In the genomic region with DNA sequence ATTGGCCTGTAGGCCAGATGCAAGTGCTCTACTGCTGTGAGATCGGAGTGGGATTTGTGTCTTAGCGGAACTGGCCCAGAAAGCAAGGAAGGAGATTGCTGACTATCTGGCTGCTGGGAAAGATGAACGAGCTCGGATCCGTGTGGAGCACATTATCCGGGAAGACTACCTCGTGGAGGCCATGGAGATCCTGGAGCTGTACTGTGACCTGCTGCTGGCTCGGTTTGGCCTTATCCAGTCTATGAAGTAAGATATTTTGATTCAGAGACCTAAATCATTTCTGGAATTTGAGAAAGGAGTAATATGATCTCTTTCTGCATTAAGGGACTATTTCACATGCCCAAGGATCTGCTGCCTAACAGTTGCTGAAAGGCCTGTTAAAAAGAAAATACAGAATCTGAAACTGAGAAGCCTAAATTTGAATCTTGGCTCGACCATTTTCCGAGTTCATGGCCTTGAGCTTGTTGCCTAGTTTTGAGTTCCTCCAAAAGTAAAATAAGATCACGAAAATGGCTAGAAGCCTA, we compare ENCODE assay signal across 15 cellular contexts. TPM values are rescaled to one million over a fixed set of nuclear protein-coding genes. Genes with fewer than 3 reads are reported as not detected.
DNase-seq lines count a peak whose midpoint lies in the region; ATAC-seq and TF ChIP-seq lines count a peak whose summit lies in the region.
"Had no signal": no experiment of that assay in that cellular context is flagged by ENCODE, and none has a peak within 500 bp of the region (broad histone marks: within the 10 kb centered on the region; RNA-seq: fewer than 3 reads in every experiment).

No MANE protein-coding gene starts in this region.

- H3K9me3 ChIP-seq in CD4-positive, CD25-positive, alpha-beta regulatory T cell (ENCODE audit: control insufficient read depth in 2 of 2, low read length in 2 of 2): no peaks in the 10 kb centered on the region
- H3K9me3 ChIP-seq in H9 (ENCODE audit: control insufficient read depth, low read depth, low read length) (no peaks in the 10 kb centered on the region), PC-9 (ENCODE audit: insufficient read depth, low read depth) (peaks cover 7% of the 10 kb centered on the region; the same call in 1 of the 2 replicates)
- H3K9me3 ChIP-seq in naive thymus-derived CD4-positive, alpha-beta T cell (ENCODE audit: control insufficient read depth in 2 of 3, low read length in 3 of 3): no peaks in the 10 kb centered on the region

- H3T11ph ChIP-seq in H9 (ENCODE audit: low read length): no peak overlapping the region

- CTCF ChIA-PET in naive thymus-derived CD4-positive, alpha-beta T cell (lab: Charles Lee): interaction anchor here (0.6 kb wide), 2 partner anchors 11 to 88 kb away, joined by 3 read pairs; no protein-coding TSS in a partner anchor
- CTCF ChIA-PET in PC-9 (lab: Charles Lee): no interaction called here

- no peaks in the 10 kb centered on the region for H3K27me3 Mint-ChIP-seq in CD4-positive, CD25-positive, alpha-beta regulatory T cell
- H3K27me3 Mint-ChIP-seq in H9 (ENCODE audit: low read depth): no peaks in the 10 kb centered on the region
- H3K27me3 Mint-ChIP-seq in naive thymus-derived CD4-positive, alpha-beta T cell: no peaks in the 10 kb centered on the region
- H3K27me3 Mint-ChIP-seq: activated naive CD4-positive, alpha-beta T cell treated with anti-CD3 and anti-CD28 coated beads, Interleukin-2, amount 50 U/mL, for 24 hours had no signal

- peaks cover 10% of the 10 kb centered on the region; the same call in 1 of the 2 replicates for H3F3A ChIP-seq in PC-9 (ENCODE audit: insufficient read depth, low read depth)

- no peak overlapping the region for H3K23ac ChIP-seq in H9 (ENCODE audit: insufficient read length, low read depth, low read length)

- intact Hi-C loops in naive thymus-derived CD4-positive, alpha-beta T cell (cut with micrococcal nuclease): loop anchor here in 1 of 2 donors (5.0 kb wide), 1 partner anchor 46 kb away; no protein-coding TSS in a partner anchor
- intact Hi-C loops in PC-9 (cut with micrococcal nuclease; ENCODE audit: unreplicated experiment): no loop called here

- peaks cover 32 to 73% (median 49%) of the 10 kb centered on the region in 4 donors for H3K4me1 Mint-ChIP-seq in CD4-positive, CD25-positive, alpha-beta regulatory T cell
- H3K4me1 Mint-ChIP-seq in H9: peaks cover 6 to 9% of the 10 kb centered on the region in 2 experiments
- H3K4me1 Mint-ChIP-seq in naive thymus-derived CD4-positive, alpha-beta T cell: peaks cover 26 to 69% (median 59%) of the 10 kb centered on the region in 7 donors

- H3K27me3 ChIP-seq in CD4-positive, CD25-positive, alpha-beta regulatory T cell (ENCODE audit: control insufficient read depth, insufficient read depth, low read length): no peaks in the 10 kb centered on the region
- H3K27me3 ChIP-seq in H9 (ENCODE audit: insufficient read depth, low read length) (no peaks in the 10 kb centered on the region), PC-9 (ENCODE audit: insufficient read depth, low read depth) (no peaks in the 10 kb centered on the region)
- no peaks in the 10 kb centered on the region for H3K27me3 ChIP-seq in naive thymus-derived CD4-positive, alpha-beta T cell (ENCODE audit: control insufficient read depth in 2 of 2, insufficient read depth in 2 of 2, low read length in 2 of 2)

- DNase-seq in CD4-positive, CD25-positive, alpha-beta regulatory T cell: no peak
- DNase-seq in H9 (no peak), NOMO-1 (lab: John Stamatoyannopoulos, UW; ENCODE audit: unreplicated experiment in 2 of 2) (no peak), PC-9 (no peak)
- no peak for DNase-seq in naive thymus-derived CD4-positive, alpha-beta T cell
- DNase-seq: mesendoderm; NCI-H1436; NCI-H226; Right ventricle myocardium superior; stimulated activated CD4-positive, alpha-beta T cell treated with anti-CD3 and anti-CD28 coated beads, Interleukin-15, amount 100 ng/mL, for 24 hours had no signal

- H2BK120ac ChIP-seq in H9 (ENCODE audit: low read depth, low read length, poor library complexity, severe bottlenecking): no peak overlapping the region

- no peak overlapping the region for H3K4me3 ChIP-seq in CD4-positive, CD25-positive, alpha-beta regulatory T cell (ENCODE audit: low read depth, low read length)
- H3K4me3 ChIP-seq in naive thymus-derived CD4-positive, alpha-beta T cell (ENCODE audit: low read length): no peak overlapping the region
- H3K4me3 ChIP-seq in PC-9: no peak overlapping the region

- H2AK5ac ChIP-seq in H9 (ENCODE audit: insufficient read length, low read length): no peak overlapping the region

- no peak overlapping the region for H3K14ac ChIP-seq in H9 (ENCODE audit: insufficient read depth, low read length)

- TF ChIP-seq CTCF in H9 (conservative IDR thresholded peaks at IDR 0.05) (no peak), PC-9 (conservative IDR thresholded peaks at IDR 0.05) (no peak)

- POLR2A ChIA-PET in naive thymus-derived CD4-positive, alpha-beta T cell (lab: Charles Lee): interaction anchor here (0.6 to 1.1 kb wide), 2 partner anchors 11 to 77 kb away, joined by 3 to 5 read pairs; no protein-coding TSS in a partner anchor
- POLR2A ChIA-PET in PC-9 (lab: Charles Lee; ENCODE audit: unreplicated experiment): no interaction called here

- no peak overlapping the region for H4K8ac ChIP-seq in H9 (replicated peaks; ENCODE audit: insufficient read length, low read depth, low read length)

- no peak overlapping the region for H4K91ac ChIP-seq in H9 (ENCODE audit: insufficient read length, low read depth, low read length)

- no peak overlapping the region for H3K27ac ChIP-seq in CD4-positive, CD25-positive, alpha-beta regulatory T cell (ENCODE audit: insufficient read depth, low read length, poor library complexity, severe bottlenecking)
- H3K27ac ChIP-seq in H9 (ENCODE audit: insufficient read length, low read depth, low read length): no peak overlapping the region
- peak overlapping the region; percentile 24 for H3K27ac ChIP-seq in cingulate gyrus (ENCODE audit: low read depth, low read length)
- no peak overlapping the region for H3K27ac ChIP-seq in naive thymus-derived CD4-positive, alpha-beta T cell (ENCODE audit: low read depth, low read length)
- no peak overlapping the region for H3K27ac ChIP-seq in PC-9

- no peaks in the 10 kb centered on the region for H4K20me1 ChIP-seq in H9 (ENCODE audit: control insufficient read depth, insufficient read depth, insufficient read length)
- peaks cover 67% of the 10 kb centered on the region for H4K20me1 ChIP-seq in PC-9 (ENCODE audit: insufficient read depth)

- H3K23me2 ChIP-seq in H9 (ENCODE audit: insufficient read length, low read depth, low read length, poor library complexity, severe bottlenecking): no peaks in the 10 kb centered on the region

- H3K79me1 ChIP-seq in H9 (ENCODE audit: insufficient read depth, low read depth, low read length, poor library complexity, severe bottlenecking): peaks cover 12% of the 10 kb centered on the region

- no CpG with 5 or more reads among the region's 11 CpGs for WGBS in H9 (ENCODE audit: extremely low coverage, insufficient read length, low lambda C conversion rate)

- H3K4me2 ChIP-seq in H9 (ENCODE audit: insufficient read depth, insufficient read length, low read length) (no peak overlapping the region), PC-9 (no peak overlapping the region)

- no peak overlapping the region for H2BK5ac ChIP-seq in H9 (ENCODE audit: insufficient read length, low read length)

- no peak overlapping the region for H2BK15ac ChIP-seq in H9 (ENCODE audit: low read depth, low read length)

- H4K5ac ChIP-seq in H9 (ENCODE audit: insufficient read length, low read depth, low read length): no peak overlapping the region

- peaks cover 18% of the 10 kb centered on the region for H3K4me1 ChIP-seq in CD4-positive, CD25-positive, alpha-beta regulatory T cell (ENCODE audit: control insufficient read depth, insufficient read depth, low read length, poor library complexity, severe bottlenecking)
- H3K4me1 ChIP-seq in H9 (ENCODE audit: insufficient read depth, low read length) (no peaks in the 10 kb centered on the region), PC-9 (replicated peaks; ENCODE audit: insufficient read depth) (no peaks in the 10 kb centered on the region)
- peaks cover 6 to 10% of the 10 kb centered on the region in 2 donors for H3K4me1 ChIP-seq in naive thymus-derived CD4-positive, alpha-beta T cell (ENCODE audit: control insufficient read depth in 2 of 2, insufficient read depth in 2 of 2, low read length in 2 of 2)

- no peak overlapping the region for H3K9ac ChIP-seq in H9 (ENCODE audit: extremely low read depth, insufficient read length, low read length)

- H3K36me3 Mint-ChIP-seq in CD4-positive, CD25-positive, alpha-beta regulatory T cell: peaks cover 52% of the 10 kb centered on the region
- peaks cover 55 to 91% (median 80%) of the 10 kb centered on the region in 3 experiments for H3K36me3 Mint-ChIP-seq in H9 (ENCODE audit: insufficient read depth in 1 of 3, low read depth in 3 of 3)
- peaks cover 31 to 67% (median 43%) of the 10 kb centered on the region in 5 donors for H3K36me3 Mint-ChIP-seq in naive thymus-derived CD4-positive, alpha-beta T cell

- peaks cover 30% of the 10 kb centered on the region for H3K79me2 ChIP-seq in H9 (ENCODE audit: insufficient read depth, low read length)
- H3K79me2 ChIP-seq in PC-9 (ENCODE audit: low read depth): peaks cover 87% of the 10 kb centered on the region

- H3K4ac ChIP-seq in H9 (ENCODE audit: low read depth, low read length): no peak overlapping the region

- peak overlapping the region in 2 of 3 donors; percentile 27 to 44 for H3K27ac Mint-ChIP-seq in CD4-positive, CD25-positive, alpha-beta regulatory T cell
- peak overlapping the region; percentile 7 to 18 (median 16); a peak in 3 of 7 replicates for H3K27ac Mint-ChIP-seq in H9
- H3K27ac Mint-ChIP-seq in naive thymus-derived CD4-positive, alpha-beta T cell: peak overlapping the region in 5 of 9 donors; percentile 17 to 68 (median 63)
- H3K27ac Mint-ChIP-seq: activated naive CD4-positive, alpha-beta T cell treated with anti-CD3 and anti-CD28 coated beads, Interleukin-2, amount 50 U/mL, for 24 hours; T-helper 1 cell treated with Interleukin-12 subunit alpha and Interleukin-12 subunit beta and Interleukin-4 antibody, amounts not matched to agents 30 μg/mL and 1 μg/mL, for 36 hours had no signal

- no peak overlapping the region for H3K4me3 Mint-ChIP-seq in CD4-positive, CD25-positive, alpha-beta regulatory T cell
- no peak overlapping the region for H3K4me3 Mint-ChIP-seq in H9
- H3K4me3 Mint-ChIP-seq in naive thymus-derived CD4-positive, alpha-beta T cell: peak overlapping the region in 2 of 10 donors; percentile 4 to 16
- H3K4me3 Mint-ChIP-seq: activated naive CD4-positive, alpha-beta T cell treated with anti-CD3 and anti-CD28 coated beads, Interleukin-2, amount 50 U/mL, for 24 hours; T-helper 1 cell treated with Interleukin-12 subunit alpha and Interleukin-12 subunit beta and Interleukin-4 antibody, amounts not matched to agents 30 μg/mL and 1 μg/mL, for 36 hours had no signal

- no peak overlapping the region for H2BK12ac ChIP-seq in H9 (ENCODE audit: insufficient read length, low read depth, low read length)

- BruUV-seq in PC-9 (replicated peaks; lab: Mats Ljungman, UMichigan): no TSS peak

- peaks cover 60% of the 10 kb centered on the region for H3K36me3 ChIP-seq in CD4-positive, CD25-positive, alpha-beta regulatory T cell (ENCODE audit: control insufficient read depth, insufficient read depth, low read length)
- peaks cover 32 to 62% (median 42%) of the 10 kb centered on the region in 3 experiments for H3K36me3 ChIP-seq in naive thymus-derived CD4-positive, alpha-beta T cell (ENCODE audit: control insufficient read depth in 2 of 3, insufficient read depth in 3 of 3, low read length in 3 of 3)
- peaks cover 57% of the 10 kb centered on the region for H3K36me3 ChIP-seq in PC-9 (ENCODE audit: low read depth)

- no peaks in the 10 kb centered on the region for H3K9me2 ChIP-seq in PC-9 (ENCODE audit: insufficient read depth)

- no peaks in the 10 kb centered on the region for H3K9me3 Mint-ChIP-seq in CD4-positive, CD25-positive, alpha-beta regulatory T cell
- H3K9me3 Mint-ChIP-seq in H9: no peaks in the 10 kb centered on the region
- peaks cover 0 to 2% (median 0%) of the 10 kb centered on the region in 11 donors for H3K9me3 Mint-ChIP-seq in naive thymus-derived CD4-positive, alpha-beta T cell
- H3K9me3 Mint-ChIP-seq: activated naive CD4-positive, alpha-beta T cell treated with anti-CD3 and anti-CD28 coated beads, Interleukin-2, amount 50 U/mL, for 24 hours had no signal

- H3K56ac ChIP-seq in H9 (ENCODE audit: insufficient read length, low read depth, low read length): no peak overlapping the region

- H3K18ac ChIP-seq in H9 (ENCODE audit: insufficient read length, low read depth, low read length): no peak overlapping the region

- no peak overlapping the region for H2BK20ac ChIP-seq in H9 (ENCODE audit: low read depth, low read length, poor library complexity, severe bottlenecking)

- ATAC-seq in CD4-positive, CD25-positive, alpha-beta regulatory T cell (ENCODE audit: low read depth in 2 of 2): no peak
- ATAC-seq in naive thymus-derived CD4-positive, alpha-beta T cell: no peak
- no peak for ATAC-seq in GM21381 (IDR thresholded peaks at IDR 0.05; ENCODE audit: unreplicated experiment)
- ATAC-seq in HG03520 (IDR thresholded peaks at IDR 0.05; ENCODE audit: unreplicated experiment): no peak

- no peak overlapping the region for H2AFZ ChIP-seq in H9 (ENCODE audit: low read length)
- no peak overlapping the region for H2AFZ ChIP-seq in PC-9

RNA-seq across cellular contexts. Expression of gene IST1, which starts 21.1 kb away (rescaled TPM):
- 346 TPM for total RNA-seq in CD4-positive, CD25-positive, alpha-beta regulatory T cell
- polyA plus RNA-seq in CD4-positive, CD25-positive, alpha-beta regulatory T cell: 100 to 1,000 TPM; 151 to 252 (median 190) TPM
- total RNA-seq in H9 (2021) (263 and 264 TPM in 2 replicates), PC-9 (2021) (177 and 204 TPM in 2 replicates)
- 100 to 1,000 TPM; 176 to 303 (median 286) TPM for total RNA-seq in naive thymus-derived CD4-positive, alpha-beta T cell
- polyA plus RNA-seq in naive thymus-derived CD4-positive, alpha-beta T cell: 100 to 1,000 TPM; 130 to 231 TPM

RNA-seq across cellular contexts. Expression of gene ZNF821, which starts 32.5 kb away (rescaled TPM):
- total RNA-seq in CD4-positive, CD25-positive, alpha-beta regulatory T cell: 21.6 TPM
- polyA plus RNA-seq in CD4-positive, CD25-positive, alpha-beta regulatory T cell: 10 to 100 TPM; 13.3 to 15.5 (median 15.2) TPM
- total RNA-seq in H9 (2021) (11.6 and 12.5 TPM in 2 replicates), PC-9 (2021) (5.9 TPM in 2 replicates)
- 10 to 100 TPM in 2 of 5 experiments, 1 to 10 TPM in 3; 2.6 to 13.3 (median 7.0) TPM for total RNA-seq in naive thymus-derived CD4-positive, alpha-beta T cell
- 1 to 10 TPM; 3.0 to 8.6 TPM for polyA plus RNA-seq in naive thymus-derived CD4-positive, alpha-beta T cell
